Comparison of ENCODE assay signal across 8 cellular contexts in genomic region chr1:27299385-27300252, GRCh38. TPM values are rescaled to one million over a fixed set of nuclear protein-coding genes. Genes with fewer than 3 reads are reported as not detected.
DNase-seq lines count a peak whose midpoint lies in the region; ATAC-seq and TF ChIP-seq lines count a peak whose summit lies in the region.

No MANE protein-coding gene starts in this region.

- intact Hi-C loops in heart right ventricle (cut with DNase I) = loop anchor here (2.0 to 10.0 kb wide), 17 partner anchors 55 to 683 kb away; partner anchors contain the start of genes AHDC1 (in 2 of the 10), GPR3 (in 2 of the 10) and CD164L2 (in 1 of the 10)
- intact Hi-C loops in psoas muscle (cut with DNase I) = loop anchor here (2.0 to 5.0 kb wide), 6 partner anchors 59 to 363 kb away; partner anchors contain the start of gene GPR3 (in 1 of the 2)

- WGBS in heart right ventricle, 2 donors = 38 to 49% methylated on average over 14 of the region's 14 CpGs
- WGBS in psoas muscle, 3 donors = 31 to 42% (median 39%) methylated on average over 13 to 14 of the region's 14 CpGs

- ATAC-seq in heart right ventricle (peak; percentile 21 to 81 (median 66)), psoas muscle (peak; percentile 53 to 74 (median 66))
- no peak for ATAC-seq in stimulated activated naive CD8-positive, alpha-beta T cell treated with anti-CD3 and anti-CD28 coated beads, Interleukin-15, Interleukin-2, amounts not matched to agents 100 U/mL and 50 U/mL, for 24 hours

- H3K27me3 ChIP-seq in heart right ventricle = no peaks in the 10 kb centered on the region
- no peaks in the 10 kb centered on the region for H3K27me3 ChIP-seq in psoas muscle (ENCODE audit: insufficient read depth in 3 of 3, low read length in 2 of 3)

- H3K36me3 ChIP-seq in heart right ventricle (peaks cover 0 to 91% (median 34%) of the 10 kb centered on the region in 9 donors), psoas muscle (ENCODE audit: insufficient read depth in 1 of 2, low read depth in 1 of 2) (peaks cover 2 to 83% of the 10 kb centered on the region in 2 donors)

- TF ChIP-seq CTCF in heart right ventricle (IDR thresholded peaks at IDR 0.05) (no peak), psoas muscle (IDR thresholded peaks at IDR 0.05) (no peak), GM10266 (IDR thresholded peaks at IDR 0.05; ENCODE audit: control insufficient read depth, insufficient read depth, low read depth, missing control alignments) (no peak)

- H3K9me3 ChIP-seq in heart right ventricle (no peaks in the 10 kb centered on the region), psoas muscle (no peaks in the 10 kb centered on the region)

- DNase-seq in HCEC 1CT = peak; percentile 100
- peak; percentile 97 for DNase-seq in amniotic stem cell (lab: John Stamatoyannopoulos, UW)
- DNase-seq in heart right ventricle = peak; percentile 53 to 58
- DNase-seq in psoas muscle = peak; percentile 73 to 89
- DNase-seq in NCI-H2171 treated with DMSO at 0.1 percent for 48 hours (lab: John Stamatoyannopoulos, UW) = no peak
- DNase-seq in GM10266 (ENCODE audit: extremely low spot score) = no peak
- no peak for DNase-seq in stimulated activated naive CD8-positive, alpha-beta T cell treated with anti-CD3 and anti-CD28 coated beads, Interleukin-15, Interleukin-2, amounts not matched to agents 100 U/mL and 50 U/mL, for 24 hours
- no peak for DNase-seq in activated CD4-positive, alpha-beta T cell treated with anti-CD3 and anti-CD28 coated beads for 4 hours

- H3K4me1 ChIP-seq in heart right ventricle = peaks cover 11 to 47% (median 30%) of the 10 kb centered on the region in 9 donors
- H3K4me1 ChIP-seq in psoas muscle = peaks cover 30% of the 10 kb centered on the region

- no peak overlapping the region for H3K4me3 ChIP-seq in heart right ventricle
- H3K4me3 ChIP-seq in psoas muscle = no peak overlapping the region

- H3K27ac ChIP-seq in heart right ventricle = peak overlapping the region; percentile 65 to 88 (median 82)
- H3K27ac ChIP-seq in psoas muscle = peak overlapping the region; percentile 66

RNA-seq across cellular contexts. Expression of gene TMEM222, which starts 22.3 kb away (rescaled TPM):
- total RNA-seq in heart right ventricle (10 to 100 TPM; 24.1 to 32.8 (median 26.4) TPM), psoas muscle (10 to 100 TPM; 20.7 to 35.0 (median 23.8) TPM)
- polyA plus RNA-seq in heart right ventricle (10 to 100 TPM; 32.2 to 47.2 TPM), psoas muscle (10 to 100 TPM; 30.8 to 50.2 (median 40.6) TPM)

RNA-seq across cellular contexts. Expression of gene SYTL1, which starts 42.2 kb away (rescaled TPM):
- total RNA-seq in heart right ventricle = 1 to 10 TPM in 2 of 10 donors, under 1 TPM in 8; 0.30 to 4.3 (median 0.68) TPM
- polyA plus RNA-seq in heart right ventricle = 1 to 10 TPM in 1 of 2 donors, under 1 TPM in 1; 0.46 to 2.5 TPM
- total RNA-seq in psoas muscle = 1 to 10 TPM in 1 of 4 donors, under 1 TPM in 3; 0.41 to 1.3 (median 0.68) TPM
- polyA plus RNA-seq in psoas muscle = under 1 TPM; 0.13 to 0.23 (median 0.14) TPM

Comparison
In these comparisons a context has a peak if more than half of its experiments do, and no peak if none do; other contexts are left out.
1. DNase-seq: peak in HCEC 1CT (single experiment), amniotic stem cell (single experiment), heart right ventricle (2 of 2) and psoas muscle (2 of 2); none in NCI-H2171 treated with DMSO at 0.1 percent for 48 hours (single experiment), GM10266 (single experiment), stimulated activated naive CD8-positive, alpha-beta T cell treated with anti-CD3 and anti-CD28 coated beads, Interleukin-15, Interleukin-2, amounts not matched to agents 100 U/mL and 50 U/mL, for 24 hours (single experiment) and activated CD4-positive, alpha-beta T cell treated with anti-CD3 and anti-CD28 coated beads for 4 hours (0 of 2).